Comparison of ENCODE assay signal across 9 cellular contexts in the genomic region with DNA sequence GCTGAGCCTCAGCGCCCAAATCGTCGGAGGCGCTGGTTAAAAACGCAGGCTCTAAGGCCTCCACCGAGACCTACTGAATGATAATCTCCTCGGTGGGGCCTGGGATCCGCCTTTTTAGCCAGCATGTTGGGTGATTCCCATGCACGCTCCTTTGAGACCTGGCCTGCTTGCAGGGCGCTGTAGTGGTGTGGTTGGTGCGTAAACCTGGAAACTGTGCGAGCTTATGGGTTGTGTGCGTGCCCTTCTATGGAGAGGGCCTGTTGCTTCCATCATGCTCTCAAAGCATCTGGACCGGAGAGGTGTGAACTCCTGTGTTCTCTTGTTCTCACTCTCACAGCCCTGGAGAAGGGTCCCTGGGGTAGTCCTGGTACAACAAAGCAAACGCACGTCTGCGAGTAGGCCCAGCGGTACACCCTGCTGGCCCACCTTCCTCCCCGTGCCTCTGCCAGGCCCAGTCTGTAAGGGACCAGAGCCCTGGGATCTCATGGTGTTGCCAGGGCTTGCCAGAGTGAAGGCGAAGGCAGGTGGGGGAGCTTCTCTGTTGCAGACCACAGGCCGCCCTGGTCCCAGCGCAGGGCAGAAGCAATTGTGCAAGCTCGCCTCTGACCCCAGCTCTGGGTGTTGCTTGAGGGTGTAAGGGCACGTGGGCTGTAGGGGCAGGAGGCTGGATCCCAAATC. TPM values are rescaled to one million over a fixed set of nuclear protein-coding genes. Genes with fewer than 3 reads are reported as not detected.
DNase-seq lines count a peak whose midpoint lies in the region; ATAC-seq, FAIRE-seq and TF ChIP-seq lines count a peak whose summit lies in the region.
"Had no signal": no experiment of that assay in that cellular context is flagged by ENCODE, and none has a peak within 500 bp of the region (broad histone marks: within the 10 kb centered on the region; RNA-seq: fewer than 3 reads in every experiment).

No MANE protein-coding gene starts in this region.

- ATAC-seq in A549 (peak in 1 of 2 experiments; percentile 7; a peak in 2 of 6 replicates), GM21576 (IDR thresholded peaks at IDR 0.05; ENCODE audit: unreplicated experiment) (no peak)
- no peak for ATAC-seq in central memory CD8-positive, alpha-beta T cell (replicated peaks; ENCODE audit: extremely low read depth, poor library complexity, severe bottlenecking)
- no peak for ATAC-seq in naive thymus-derived CD8-positive, alpha-beta T cell

- no peaks in the 10 kb centered on the region for H3K36me3 ChIP-seq in HUES6 (ENCODE audit: control insufficient read depth, insufficient read depth, low read length)

- FAIRE-seq in A549 (lab: Jason Lieb, UNC) (no peak), GM12892 (lab: Jason Lieb, UNC) (no peak)

- H3K27me3 Mint-ChIP-seq in central memory CD8-positive, alpha-beta T cell: peaks cover 5% of the 10 kb centered on the region
- H3K27me3 Mint-ChIP-seq in naive thymus-derived CD8-positive, alpha-beta T cell: peaks cover 0 to 7% (median 3%) of the 10 kb centered on the region in 5 donors

- H3K4me3 Mint-ChIP-seq in central memory CD8-positive, alpha-beta T cell: peak overlapping the region; percentile 71
- peak overlapping the region; percentile 72 to 88 (median 81) for H3K4me3 Mint-ChIP-seq in naive thymus-derived CD8-positive, alpha-beta T cell

- H3K4me2 ChIP-seq in A549: peak overlapping the region; percentile 100

- H3K27me3 ChIP-seq in HUES6 (ENCODE audit: control insufficient read depth, insufficient read depth, low read length): peaks cover 33% of the 10 kb centered on the region

- peaks cover 1% of the 10 kb centered on the region for H3K36me3 Mint-ChIP-seq in central memory CD8-positive, alpha-beta T cell (ENCODE audit: insufficient read depth)
- no peaks in the 10 kb centered on the region for H3K36me3 Mint-ChIP-seq in naive thymus-derived CD8-positive, alpha-beta T cell

- no peak for TF ChIP-seq CTCF in A549 (IDR thresholded peaks at IDR 0.05)

- no peak for TF ChIP-seq POLR2A in A549 (IDR thresholded peaks at IDR 0.05; ENCODE audit: low read length)
- no peak for TF ChIP-seq POLR2A in GM12892 (IDR thresholded peaks at IDR 0.05; ENCODE audit: low read depth, low read length)

- no peaks in the 10 kb centered on the region for H3K9me3 Mint-ChIP-seq in central memory CD8-positive, alpha-beta T cell
- H3K9me3 Mint-ChIP-seq in naive thymus-derived CD8-positive, alpha-beta T cell: no peaks in the 10 kb centered on the region

- TF ChIP-seq RAD21 in A549 (conservative IDR thresholded peaks at IDR 0.05 in 1 of 2, IDR thresholded peaks at IDR 0.05 in 1 of 2): no peak

- H3K9me3 ChIP-seq in A549 (no peaks in the 10 kb centered on the region), HUES6 (ENCODE audit: control insufficient read depth, insufficient read depth, low read depth, low read length) (no peaks in the 10 kb centered on the region)

- WGBS in A549 (ENCODE audit: missing lambda C conversion rate): 85% methylated on average over 24 of the region's 24 CpGs

- peaks cover 13% of the 10 kb centered on the region for H3K4me1 Mint-ChIP-seq in central memory CD8-positive, alpha-beta T cell
- peaks cover 13 to 24% (median 19%) of the 10 kb centered on the region in 4 donors for H3K4me1 Mint-ChIP-seq in naive thymus-derived CD8-positive, alpha-beta T cell

- POLR2A ChIA-PET in A549 (lab: Yijun Ruan, JAX): interaction anchor here (0.6 to 1.5 kb wide), 4 partner anchors 16 to 140 kb away, joined by 3 to 10 read pairs (median 6); partner anchors contain the start of gene CENPV
- POLR2A ChIA-PET in naive thymus-derived CD8-positive, alpha-beta T cell (lab: Charles Lee): interaction anchor here (0.7 to 2.3 kb wide), 4 partner anchors 43 to 112 kb away, joined by 3 to 9 read pairs (median 4); partner anchors contain the start of gene UBB

- CTCF ChIA-PET in A549 (lab: Yijun Ruan, JAX): interaction anchor here (0.9 to 8.5 kb wide), 5 partner anchors 13 to 97 kb away, joined by 3 to 61 read pairs (median 4); no protein-coding TSS in a partner anchor

- H3K27ac Mint-ChIP-seq in central memory CD8-positive, alpha-beta T cell (ENCODE audit: low read depth): no peak overlapping the region
- peak overlapping the region in 5 of 10 donors; percentile 19 to 85 (median 38) for H3K27ac Mint-ChIP-seq in naive thymus-derived CD8-positive, alpha-beta T cell

- peak overlapping the region; percentile 47 for H3K9ac ChIP-seq in HUES6 (ENCODE audit: low read length)

- peak overlapping the region; percentile 77 to 85 for H3K27ac ChIP-seq in A549
- H3K27ac ChIP-seq in HUES6 (ENCODE audit: low read depth, low read length): no peak overlapping the region

- peak overlapping the region; percentile 94 for H3K4me3 ChIP-seq in A549
- peak overlapping the region; percentile 59 for H3K4me3 ChIP-seq in HUES6 (ENCODE audit: low read depth, low read length)

- no peak for DNase-seq in A549 (ENCODE audit: low read depth in 1 of 2, low spot score in 1 of 2)
- DNase-seq in central memory CD8-positive, alpha-beta T cell (ENCODE audit: low spot score in 2 of 2): no peak
- no peak for DNase-seq in naive thymus-derived CD8-positive, alpha-beta T cell
- DNase-seq in GM12892 (ENCODE audit: insufficient read length): no peak
- no peak for DNase-seq in germinal center (ENCODE audit: low spot score)
- DNase-seq in NCI-H69 (lab: John Stamatoyannopoulos, UW): no peak
- DNase-seq: cortex of kidney had no signal

- peaks cover 5% of the 10 kb centered on the region; the same call in 1 of the 3 replicates for H3K4me1 ChIP-seq in A549
- peaks cover 44% of the 10 kb centered on the region for H3K4me1 ChIP-seq in HUES6 (ENCODE audit: control insufficient read depth, insufficient read depth, low read length)

- TF ChIP-seq EP300 in A549 (IDR thresholded peaks at IDR 0.05): no peak

TF ChIP-seq in A549, 52 proteins besides CTCF, POLR2A, EP300 and RAD21:
- no peak for TF ChIP-seq RARB (CRISPR knock-in tag; IDR thresholded peaks at IDR 0.05)
- TF ChIP-seq CHD2 (IDR thresholded peaks at IDR 0.05; ENCODE audit: low read length, partially characterized antibody): no peak
- no peak for TF ChIP-seq CHD4 (IDR thresholded peaks at IDR 0.05; ENCODE audit: borderline replicate concordance)
- no peak for TF ChIP-seq HOXA7 (CRISPR knock-in tag; IDR thresholded peaks at IDR 0.05)
- TF ChIP-seq, protein P1, sequence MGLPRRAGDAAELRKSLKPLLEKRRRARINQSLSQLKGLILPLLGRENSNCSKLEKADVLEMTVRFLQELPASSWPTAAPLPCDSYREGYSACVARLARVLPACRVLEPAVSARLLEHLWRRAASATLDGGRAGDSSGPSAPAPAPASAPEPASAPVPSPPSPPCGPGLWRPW (IDR thresholded peaks at IDR 0.05): no peak
- TF ChIP-seq CBX2 (IDR thresholded peaks at IDR 0.05; ENCODE audit: borderline replicate concordance, low read depth): no peak
- TF ChIP-seq HEYL (CRISPR knock-in tag; IDR thresholded peaks at IDR 0.05): no peak
- no peak for TF ChIP-seq NFE2L2 (conservative IDR thresholded peaks at IDR 0.05; ENCODE audit: low read length)
- TF ChIP-seq NPAS2 (CRISPR knock-in tag; IDR thresholded peaks at IDR 0.05; ENCODE audit: borderline replicate concordance): no peak
- TF ChIP-seq TP53 (CRISPR knock-in tag; IDR thresholded peaks at IDR 0.05): no peak
- no peak for TF ChIP-seq MAFK (IDR thresholded peaks at IDR 0.05; ENCODE audit: partially characterized antibody)
- no peak for TF ChIP-seq GATA3 (IDR thresholded peaks at IDR 0.05; ENCODE audit: borderline replicate concordance)
- TF ChIP-seq FOSL2 (IDR thresholded peaks at IDR 0.05): no peak
- no peak for TF ChIP-seq FOSL2 (CRISPR knock-in tag; IDR thresholded peaks at IDR 0.05)
- no peak for TF ChIP-seq SMC3 (IDR thresholded peaks at IDR 0.05)
- no peak for TF ChIP-seq ZFP36 (IDR thresholded peaks at IDR 0.05; ENCODE audit: borderline replicate concordance, partially characterized antibody)
- no peak for TF ChIP-seq EHMT2 (IDR thresholded peaks at IDR 0.05; ENCODE audit: low read depth)
- TF ChIP-seq PBX3 (IDR thresholded peaks at IDR 0.05): no peak
- TF ChIP-seq, protein P2, sequence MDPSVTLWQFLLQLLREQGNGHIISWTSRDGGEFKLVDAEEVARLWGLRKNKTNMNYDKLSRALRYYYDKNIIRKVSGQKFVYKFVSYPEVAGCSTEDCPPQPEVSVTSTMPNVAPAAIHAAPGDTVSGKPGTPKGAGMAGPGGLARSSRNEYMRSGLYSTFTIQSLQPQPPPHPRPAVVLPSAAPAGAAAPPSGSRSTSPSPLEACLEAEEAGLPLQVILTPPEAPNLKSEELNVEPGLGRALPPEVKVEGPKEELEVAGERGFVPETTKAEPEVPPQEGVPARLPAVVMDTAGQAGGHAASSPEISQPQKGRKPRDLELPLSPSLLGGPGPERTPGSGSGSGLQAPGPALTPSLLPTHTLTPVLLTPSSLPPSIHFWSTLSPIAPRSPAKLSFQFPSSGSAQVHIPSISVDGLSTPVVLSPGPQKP (IDR thresholded peaks at IDR 0.05; ENCODE audit: low read depth, low read length): no peak
- no peak for TF ChIP-seq RNF2 (IDR thresholded peaks at IDR 0.05; ENCODE audit: borderline replicate concordance, low read depth)
- no peak for TF ChIP-seq SREBF2 (IDR thresholded peaks at IDR 0.05)
TF ChIP-seq in A549: peak in this region for 0.

RNA-seq across cellular contexts. Expression of gene LRRC75A, which starts 0.8 kb away (rescaled TPM):
- polyA plus RNA-seq in A549 (2011; rRNA removed) (0.65 and 0.78 TPM in 2 replicates), A549 (2017; fragmentation: RNase III; extraction: RNeasy Plus Mini Kit Qiagen cat#74134 plus additional on column Dnase treatment) (0.54 to 0.85 TPM (median 0.84 TPM) in 3 replicates)
- 0.85 and 1.4 TPM in 2 replicates for polyA plus RNA-seq in A549 (2012; cell fraction: cytosol; rRNA removed)
- polyA plus RNA-seq in A549 (2012; cell fraction: nucleus; rRNA removed): 1.3 and 2.1 TPM in 2 replicates
- 0.97 and 1.3 TPM in 2 replicates for polyA minus RNA-seq in A549 (2011; rRNA and poly(A)+ RNA removed)
- total RNA-seq in naive thymus-derived CD8-positive, alpha-beta T cell: 1 to 10 TPM; 7.4 to 8.9 TPM
- polyA plus RNA-seq in naive thymus-derived CD8-positive, alpha-beta T cell: 1 to 10 TPM; 1.8 to 3.1 (median 2.1) TPM
- polyA plus RNA-seq in GM12892 (2012; ENCODE audit: missing spikeins): 1.1 TPM
